Comparison of ENCODE assay signal across 16 cellular contexts in genomic region chr3:45508659-45509037, GRCh38.
DNase-seq lines count a peak whose midpoint lies in the region; ATAC-seq and TF ChIP-seq lines count a peak whose summit lies in the region.
"Had no signal": no experiment of that assay in that cellular context is flagged by ENCODE, and none has a peak within 500 bp of the region (broad histone marks: within the 10 kb centered on the region; RNA-seq: fewer than 3 reads in every experiment).

No MANE protein-coding gene starts in this region.

- no peak overlapping the region for H3K4me3 Mint-ChIP-seq in GM23338
- H3K4me3 Mint-ChIP-seq: activated CD8-positive, alpha-beta T cell treated with anti-CD3 and anti-CD28 coated beads for 36 hours; CD8-positive, alpha-beta memory T cell; dendritic cell treated with granulocyte-macrophage colony-stimulating factor and Interleukin-4, amounts not matched to agents 40 ng/mL and 50 ng/mL, for 4 days; natural killer cell treated with Interleukin-12 subunit alpha and Interleukin-12 subunit beta and Interleukin-15 and Interleukin-18, amount 100 ng/mL, for 72 hours; T-helper 1 cell treated with Interleukin-12 subunit alpha and Interleukin-12 subunit beta and Interleukin-4 antibody, amounts not matched to agents 30 μg/mL and 1 μg/mL, for 36 hours; WTC11 had no signal

- CTCF ChIA-PET in OCI-LY7 (lab: Charles Lee; ENCODE audit: unreplicated experiment): no interaction called here

- TF ChIP-seq CTCF in GM23338 (conservative IDR thresholded peaks at IDR 0.05; ENCODE audit: low read depth in 2 of 2): no peak
- TF ChIP-seq CTCF in OCI-LY7 (conservative IDR thresholded peaks at IDR 0.05; ENCODE audit: low read length): no peak

- no peaks in the 10 kb centered on the region for H3K27me3 ChIP-seq in GM23338 (ENCODE audit: insufficient read depth)
- no peaks in the 10 kb centered on the region for H3K27me3 ChIP-seq in adipocyte (replicated peaks; ENCODE audit: control insufficient read depth, insufficient read depth, low read length)
- H3K27me3 ChIP-seq in iPS-15b (ENCODE audit: control insufficient read depth, insufficient read depth, low read length): no peaks in the 10 kb centered on the region
- H3K27me3 ChIP-seq in skeletal muscle satellite cell (ENCODE audit: control insufficient read depth, insufficient read depth, low read length): no peaks in the 10 kb centered on the region

- H4K20me1 ChIP-seq in GM23338 (replicated peaks; ENCODE audit: insufficient read depth) (no peaks in the 10 kb centered on the region; the same call in 1 of the 2 replicates), OCI-LY7 (ENCODE audit: insufficient read depth, low read length) (peaks cover 7% of the 10 kb centered on the region; the same call in 1 of the 2 replicates)

- no peak for DNase-seq in GM23338 (ENCODE audit: low spot score)
- DNase-seq in adipocyte (ENCODE audit: low read depth): no peak
- DNase-seq in activated T-cell treated with anti-CD3 and anti-CD28 coated beads, Interleukin-2, amount 50 U/mL, for 1 hour: no peak
- DNase-seq in NCI-H187 treated with DMSO at 0.1 percent for 48 hours (lab: John Stamatoyannopoulos, UW): no peak
- DNase-seq in OCI-LY7 (ENCODE audit: low spot score): no peak
- DNase-seq: CD8-positive, alpha-beta memory T cell; NCI-H2029 had no signal

- H3K9me3 ChIP-seq in adipocyte (ENCODE audit: control insufficient read depth, low read length) (no peaks in the 10 kb centered on the region), iPS-15b (ENCODE audit: control insufficient read depth, insufficient read depth, low read length) (no peaks in the 10 kb centered on the region), skeletal muscle satellite cell (replicated peaks; ENCODE audit: low read length) (no peaks in the 10 kb centered on the region), OCI-LY7 (ENCODE audit: low read length) (no peaks in the 10 kb centered on the region)

- POLR2A ChIA-PET in OCI-LY7 (lab: Charles Lee): no interaction called here

- no peaks in the 10 kb centered on the region for H3K79me2 ChIP-seq in GM23338 (replicated peaks; ENCODE audit: insufficient read depth)
- no peaks in the 10 kb centered on the region for H3K79me2 ChIP-seq in OCI-LY7 (ENCODE audit: insufficient read depth, low read depth, low read length)

- no peaks in the 10 kb centered on the region for H3K9me3 Mint-ChIP-seq in GM23338
- H3K9me3 Mint-ChIP-seq: activated CD8-positive, alpha-beta T cell treated with anti-CD3 and anti-CD28 coated beads for 36 hours; CD8-positive, alpha-beta memory T cell; dendritic cell treated with granulocyte-macrophage colony-stimulating factor and Interleukin-4, amounts not matched to agents 40 ng/mL and 50 ng/mL, for 4 days; natural killer cell treated with Interleukin-12 subunit alpha and Interleukin-12 subunit beta and Interleukin-15 and Interleukin-18, amount 100 ng/mL, for 72 hours; T-helper 1 cell treated with Interleukin-12 subunit alpha and Interleukin-12 subunit beta and Interleukin-4 antibody, amounts not matched to agents 30 μg/mL and 1 μg/mL, for 36 hours; WTC11 had no signal

- no peaks in the 10 kb centered on the region; the same call in 1 of the 2 replicates for H3F3A ChIP-seq in GM23338 (replicated peaks; ENCODE audit: low read depth)

- H3K27ac ChIP-seq in GM23338 (ENCODE audit: low read depth) (peak overlapping the region; percentile 99), OCI-LY7 (ENCODE audit: low read depth, low read length, poor library complexity, severe bottlenecking) (no peak overlapping the region)

- ATAC-seq in GM23338 (no peak), HG03442 (IDR thresholded peaks at IDR 0.05; ENCODE audit: unreplicated experiment) (no peak)

- intact Hi-C loops in OCI-LY7 (cut with micrococcal nuclease; ENCODE audit: unreplicated experiment): no loop called here

- peaks cover 11% of the 10 kb centered on the region; the same call in 2 of the 3 replicates for H3K4me1 Mint-ChIP-seq in GM23338

- H3K4me1 ChIP-seq in GM23338 (ENCODE audit: insufficient read depth) (peaks cover 37% of the 10 kb centered on the region), adipocyte (ENCODE audit: control insufficient read depth, insufficient read depth, low read length) (peaks cover 25% of the 10 kb centered on the region), iPS-15b (ENCODE audit: control insufficient read depth, insufficient read depth, low read length) (peaks cover 32% of the 10 kb centered on the region), skeletal muscle satellite cell (ENCODE audit: control insufficient read depth, insufficient read depth, low read length) (peaks cover 29% of the 10 kb centered on the region), OCI-LY7 (ENCODE audit: insufficient read depth, low read length, poor library complexity, severe bottlenecking) (no peaks in the 10 kb centered on the region)

- 0 out of 2 replicates have a peak, but pooled peaks cover 5% of the 10 kb centered on the region for H3K36me3 ChIP-seq in GM23338 (ENCODE audit: insufficient read depth)
- H3K36me3 ChIP-seq in adipocyte (ENCODE audit: control insufficient read depth, insufficient read depth, low read length, severe bottlenecking): peaks cover 6% of the 10 kb centered on the region
- H3K36me3 ChIP-seq in iPS-15b (ENCODE audit: control insufficient read depth, insufficient read depth, low read length): peaks cover 6% of the 10 kb centered on the region
- peaks cover 7% of the 10 kb centered on the region for H3K36me3 ChIP-seq in skeletal muscle satellite cell (ENCODE audit: insufficient read depth, low read length)
- H3K36me3 ChIP-seq in OCI-LY7 (ENCODE audit: insufficient read depth, low read length): peaks cover 23% of the 10 kb centered on the region

- H3K36me3 Mint-ChIP-seq in GM23338 (ENCODE audit: low read depth): peaks cover 11% of the 10 kb centered on the region
- H3K36me3 Mint-ChIP-seq: natural killer cell treated with Interleukin-12 subunit alpha and Interleukin-12 subunit beta and Interleukin-15 and Interleukin-18, amount 100 ng/mL, for 72 hours had no signal

- peak overlapping the region; percentile 15 for H3K9ac ChIP-seq in adipocyte (ENCODE audit: low read length)
- H3K9ac ChIP-seq in iPS-15b (ENCODE audit: low read depth, low read length): peak overlapping the region; percentile 20
- H3K9ac ChIP-seq in skeletal muscle satellite cell (ENCODE audit: low read depth, low read length): peak overlapping the region; percentile 50

- H3K9me2 ChIP-seq in GM23338 (ENCODE audit: insufficient read depth) (no peaks in the 10 kb centered on the region), OCI-LY7 (ENCODE audit: insufficient read depth, low read length) (no peaks in the 10 kb centered on the region)

- no TSS peak for BruUV-seq in OCI-LY7 (replicated peaks; lab: Mats Ljungman, UMichigan)

- H3K4me2 ChIP-seq in GM23338 (peak overlapping the region; percentile 68), skeletal muscle satellite cell (ENCODE audit: low read length) (peak overlapping the region; percentile 18), OCI-LY7 (ENCODE audit: low read length) (no peak overlapping the region)

- peaks cover 2% of the 10 kb centered on the region for H3K27me3 Mint-ChIP-seq in GM23338 (ENCODE audit: insufficient read depth, low read depth, poor library complexity)
- H3K27me3 Mint-ChIP-seq: activated CD8-positive, alpha-beta T cell treated with anti-CD3 and anti-CD28 coated beads for 36 hours; CD8-positive, alpha-beta memory T cell; dendritic cell treated with granulocyte-macrophage colony-stimulating factor and Interleukin-4, amounts not matched to agents 40 ng/mL and 50 ng/mL, for 4 days; natural killer cell treated with Interleukin-12 subunit alpha and Interleukin-12 subunit beta and Interleukin-15 and Interleukin-18, amount 100 ng/mL, for 72 hours; progenitor cell of endocrine pancreas had no signal

- H3K27ac Mint-ChIP-seq in GM23338: no peak overlapping the region
- H3K27ac Mint-ChIP-seq: activated CD8-positive, alpha-beta T cell treated with anti-CD3 and anti-CD28 coated beads for 36 hours; CD8-positive, alpha-beta memory T cell; dendritic cell treated with granulocyte-macrophage colony-stimulating factor and Interleukin-4, amounts not matched to agents 40 ng/mL and 50 ng/mL, for 4 days; natural killer cell treated with Interleukin-12 subunit alpha and Interleukin-12 subunit beta and Interleukin-15 and Interleukin-18, amount 100 ng/mL, for 72 hours; progenitor cell of endocrine pancreas; T-helper 1 cell treated with Interleukin-12 subunit alpha and Interleukin-12 subunit beta and Interleukin-4 antibody, amounts not matched to agents 30 μg/mL and 1 μg/mL, for 36 hours; WTC11 had no signal

- H2AFZ ChIP-seq in GM23338 (no peak overlapping the region), OCI-LY7 (ENCODE audit: low read length) (no peak overlapping the region)

- H3K4me3 ChIP-seq in GM23338 (peak overlapping the region; percentile 8; the same call in 1 of the 2 replicates), adipocyte (ENCODE audit: low read length) (no peak overlapping the region), iPS-15b (ENCODE audit: low read depth, low read length) (no peak overlapping the region), skeletal muscle satellite cell (ENCODE audit: low read length) (no peak overlapping the region), OCI-LY7 (ENCODE audit: low read depth, low read length, poor library complexity, severe bottlenecking) (no peak overlapping the region)

TF ChIP-seq in GM23338, 12 proteins besides CTCF, POLR2A, EP300 and RAD21 (continues in another document):
- no peak for TF ChIP-seq STAT1 (IDR thresholded peaks at IDR 0.05; ENCODE audit: unreplicated experiment)
- no peak for TF ChIP-seq EZH2phosphoT487 (IDR thresholded peaks at IDR 0.05; ENCODE audit: unreplicated experiment)
- TF ChIP-seq, protein P1, sequence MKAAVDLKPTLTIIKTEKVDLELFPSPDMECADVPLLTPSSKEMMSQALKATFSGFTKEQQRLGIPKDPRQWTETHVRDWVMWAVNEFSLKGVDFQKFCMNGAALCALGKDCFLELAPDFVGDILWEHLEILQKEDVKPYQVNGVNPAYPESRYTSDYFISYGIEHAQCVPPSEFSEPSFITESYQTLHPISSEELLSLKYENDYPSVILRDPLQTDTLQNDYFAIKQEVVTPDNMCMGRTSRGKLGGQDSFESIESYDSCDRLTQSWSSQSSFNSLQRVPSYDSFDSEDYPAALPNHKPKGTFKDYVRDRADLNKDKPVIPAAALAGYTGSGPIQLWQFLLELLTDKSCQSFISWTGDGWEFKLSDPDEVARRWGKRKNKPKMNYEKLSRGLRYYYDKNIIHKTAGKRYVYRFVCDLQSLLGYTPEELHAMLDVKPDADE (IDR thresholded peaks at IDR 0.05): no peak
